Comparison of ENCODE assay signal across 25 cellular contexts in genomic region chr3:54366007-54366406, GRCh38.
"Had no signal": no experiment of that assay in that cellular context is flagged by ENCODE, and none has a peak within 500 bp of the region (broad histone marks: within the 10 kb centered on the region; RNA-seq: fewer than 3 reads in every experiment).

No MANE protein-coding gene starts in this region.

- H3K27me3 ChIP-seq: stomach, suprapubic skin, testis, thyroid gland, tibial artery, tibial nerve, upper lobe of left lung, upper lobe of right lung, uterus, vagina had no signal

- H3K36me3 ChIP-seq: stomach, suprapubic skin, thoracic aorta, thyroid gland, tibial artery, tibial nerve, transverse colon, upper lobe of left lung, upper lobe of right lung, vagina had no signal

- DNase-seq: stimulated activated CD4-positive, alpha-beta T cell treated with anti-CD3 and anti-CD28 coated beads, Interleukin-2, amount 100 ng/mL, for 48 hours; stimulated activated CD4-positive, alpha-beta T cell treated with anti-CD3 and anti-CD28 coated beads, Interleukin-4, amount 100 ng/mL, for 1 hour; stimulated activated CD4-positive, alpha-beta T cell treated with anti-CD3 and anti-CD28 coated beads, Interleukin-4, amount 100 ng/mL, for 24 hours; stimulated activated CD4-positive, alpha-beta T cell treated with anti-CD3 and anti-CD28 coated beads, Interleukin-4, amount 100 ng/mL, for 4 hours; stimulated activated CD8-positive, alpha-beta memory T cell treated with anti-CD3 and anti-CD28 coated beads, Interleukin-4, amount 100 ng/mL, for 48 hours; stimulated activated naive B cell treated with anti-CD40 and anti-IgM and Interleukin-4, amounts not matched to agents 10 μg/mL and 1 μg/mL and 100 μg/mL, for 72 hours; stimulated activated naive CD4-positive, alpha-beta T cell; stimulated activated naive CD4-positive, alpha-beta T cell treated with Interleukin-2 at 50 U/mL for 16 hours; stimulated activated naive CD8-positive, alpha-beta T cell treated with anti-CD3 and anti-CD28 coated beads, Interleukin-15, amount 100 ng/mL, for 72 hours; stimulated activated naive CD8-positive, alpha-beta T cell treated with anti-CD3 and anti-CD28 coated beads, Interleukin-15, Interleukin-2, amounts not matched to agents 100 U/mL and 50 U/mL, for 24 hours; stomach; substantia nigra; testis; thyroid gland; tibial artery; transverse colon; upper lobe of left lung; upper lobe of right lung; uterus had no signal

- H3K9me3 ChIP-seq: stomach, suprapubic skin, testis, thoracic aorta, thyroid gland, tibial artery, tibial nerve, transverse colon, upper lobe of left lung, upper lobe of right lung, uterus, vagina had no signal

- H3K4me1 ChIP-seq: suprapubic skin, testis, thyroid gland, tibial nerve, transverse colon, upper lobe of left lung, upper lobe of right lung, uterus, vagina had no signal

- H3K27ac ChIP-seq: stomach, suprapubic skin, testis, thoracic aorta, thyroid gland, tibial artery, tibial nerve, transverse colon, upper lobe of left lung, upper lobe of right lung, uterus, vagina had no signal

- H3K4me3 ChIP-seq: stomach, suprapubic skin, testis, thoracic aorta, thyroid gland, tibial artery, tibial nerve, transverse colon, upper lobe of left lung, upper lobe of right lung, uterus, vagina had no signal

- ATAC-seq: stimulated activated effector memory CD8-positive, alpha-beta T cell treated with anti-CD3 and anti-CD28 coated beads, Interleukin-12 subunit alpha, Interleukin-12 subunit beta, amount 100 ng/mL, for 72 hours; stimulated activated memory B cell treated with anti-CD40 and anti-IgM and Interleukin-4, amounts not matched to agents 10 μg/mL and 1 μg/mL and 100 μg/mL, for 72 hours; stimulated activated naive B cell treated with anti-CD40 and anti-IgM and Interleukin-4, amounts not matched to agents 10 μg/mL and 1 μg/mL and 100 μg/mL, for 72 hours; stimulated activated naive CD8-positive, alpha-beta T cell treated with anti-CD3 and anti-CD28 coated beads, Interleukin-15, amount 100 ng/mL, for 72 hours; stimulated activated naive CD8-positive, alpha-beta T cell treated with anti-CD3 and anti-CD28 coated beads, Interleukin-15, Interleukin-2, amounts not matched to agents 100 U/mL and 50 U/mL, for 24 hours; upper lobe of right lung had no signal
